Comparison of ENCODE assay signal across 1 cellular context in the genomic region with DNA sequence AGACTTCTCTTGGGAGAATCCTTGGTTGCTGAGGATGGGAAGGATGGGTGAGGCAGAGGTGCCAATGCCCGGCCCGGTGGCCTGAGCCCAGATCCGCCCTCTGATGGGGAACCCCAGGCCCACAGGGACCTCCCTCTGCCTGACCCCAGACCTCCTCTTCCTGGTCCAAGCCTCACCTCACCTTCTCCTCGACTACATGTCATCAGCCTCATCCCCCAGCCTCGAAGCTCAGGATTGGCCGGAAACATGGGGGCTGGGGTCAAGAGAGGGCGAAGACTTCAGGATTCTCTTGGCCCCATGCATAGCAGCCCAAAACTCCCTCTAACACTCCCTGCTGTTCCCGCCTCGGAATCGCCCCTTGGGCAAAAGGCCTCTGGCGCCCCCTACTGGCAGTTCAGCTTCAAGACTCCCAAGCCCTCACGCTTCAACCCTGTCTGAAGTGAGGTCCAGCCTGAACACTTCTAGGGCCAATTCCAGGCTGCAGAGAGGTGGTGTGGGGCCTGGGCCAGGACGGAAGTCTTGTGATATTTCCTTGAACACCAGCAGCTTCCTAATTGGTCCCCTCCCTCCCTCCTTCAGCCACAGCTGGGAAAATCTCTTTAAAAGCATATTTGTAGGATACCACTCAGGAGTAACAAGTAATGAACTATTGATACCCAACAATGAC.
A peak's percentile ranks its signal among the peaks of the same experiment; 100 is the strongest.
TF ChIP-seq lines count a peak whose summit lies in the region.

No MANE protein-coding gene starts in this region.

TF ChIP-seq in HepG2, 621 proteins besides CTCF, POLR2A, EP300 and RAD21 (continued from another document and continues in another):
- TF ChIP-seq, protein P1, sequence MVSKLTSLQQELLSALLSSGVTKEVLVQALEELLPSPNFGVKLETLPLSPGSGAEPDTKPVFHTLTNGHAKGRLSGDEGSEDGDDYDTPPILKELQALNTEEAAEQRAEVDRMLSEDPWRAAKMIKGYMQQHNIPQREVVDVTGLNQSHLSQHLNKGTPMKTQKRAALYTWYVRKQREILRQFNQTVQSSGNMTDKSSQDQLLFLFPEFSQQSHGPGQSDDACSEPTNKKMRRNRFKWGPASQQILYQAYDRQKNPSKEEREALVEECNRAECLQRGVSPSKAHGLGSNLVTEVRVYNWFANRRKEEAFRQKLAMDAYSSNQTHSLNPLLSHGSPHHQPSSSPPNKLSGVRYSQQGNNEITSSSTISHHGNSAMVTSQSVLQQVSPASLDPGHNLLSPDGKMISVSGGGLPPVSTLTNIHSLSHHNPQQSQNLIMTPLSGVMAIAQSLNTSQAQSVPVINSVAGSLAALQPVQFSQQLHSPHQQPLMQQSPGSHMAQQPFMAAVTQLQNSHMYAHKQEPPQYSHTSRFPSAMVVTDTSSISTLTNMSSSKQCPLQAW (CRISPR knock-in tag; IDR thresholded peaks at IDR 0.05), result 0 out of 2 replicates have a peak, but pooled peaks have one; percentile 34
- TF ChIP-seq ZNF792 (CRISPR knock-in tag; IDR thresholded peaks at IDR 0.05) (peak; percentile 68; the same call in 1 of the 2 replicates), MEIS1 (CRISPR knock-in tag; IDR thresholded peaks at IDR 0.05; ENCODE audit: borderline replicate concordance) (0 out of 2 replicates have a peak, but pooled peaks have one; percentile 53), SIX4 (CRISPR knock-in tag; IDR thresholded peaks at IDR 0.05) (peak; percentile 18; the same call in 1 of the 2 replicates), ZSCAN25 (CRISPR knock-in tag; IDR thresholded peaks at IDR 0.05) (peak; percentile 92), MAZ (IDR thresholded peaks at IDR 0.05; ENCODE audit: borderline replicate concordance, low read depth, low read length) (peak; percentile 65; the same call in 1 of the 2 replicates), MAZ (CRISPR knock-in tag; IDR thresholded peaks at IDR 0.05; ENCODE audit: low read depth) (peak; percentile 48; the same call in 1 of the 2 replicates), NFKBIZ (CRISPR knock-in tag; IDR thresholded peaks at IDR 0.05) (0 out of 2 replicates have a peak, but pooled peaks have one; percentile 40), KAT8 (CRISPR knock-in tag; IDR thresholded peaks at IDR 0.05) (peak; percentile 42; the same call in 1 of the 2 replicates), ZEB1 (IDR thresholded peaks at IDR 0.05; ENCODE audit: insufficient replicate concordance, low read depth) (no peak), KDM3A (CRISPR knock-in tag; IDR thresholded peaks at IDR 0.05; ENCODE audit: low read depth) (peak; percentile 80; the same call in 1 of the 2 replicates), SP4 (CRISPR knock-in tag; IDR thresholded peaks at IDR 0.05) (peak; percentile 71; the same call in 1 of the 2 replicates), ZNF563 (CRISPR knock-in tag; IDR thresholded peaks at IDR 0.05) (0 out of 2 replicates have a peak, but pooled peaks have one; percentile 50), ZBTB20 (CRISPR knock-in tag; IDR thresholded peaks at IDR 0.05; ENCODE audit: borderline replicate concordance, low read depth) (0 out of 2 replicates have a peak, but pooled peaks have one; percentile 39), SMAD3 (CRISPR knock-in tag; IDR thresholded peaks at IDR 0.05) (0 out of 2 replicates have a peak, but pooled peaks have one; percentile 53), ZBTB42 (CRISPR knock-in tag; IDR thresholded peaks at IDR 0.05) (0 out of 2 replicates have a peak, but pooled peaks have one; percentile 40), CBX2 (IDR thresholded peaks at IDR 0.05; ENCODE audit: low read depth, low read length) (no peak), CBX2 (CRISPR knock-in tag; IDR thresholded peaks at IDR 0.05; ENCODE audit: low read depth) (no peak), IRF2 (CRISPR knock-in tag; IDR thresholded peaks at IDR 0.05) (peak; percentile 74; the same call in 1 of the 2 replicates), THAP11 (CRISPR knock-in tag; IDR thresholded peaks at IDR 0.05) (peak; percentile 57; the same call in 1 of the 2 replicates), ZNF772 (CRISPR knock-in tag; IDR thresholded peaks at IDR 0.05) (no peak), TEAD3 (CRISPR knock-in tag; optimal IDR thresholded peaks at IDR 0.05; ENCODE audit: borderline replicate concordance) (peak; percentile 75), PRMT3 (CRISPR knock-in tag; IDR thresholded peaks at IDR 0.05; ENCODE audit: borderline replicate concordance, low read depth) (no peak), REPIN1 (CRISPR knock-in tag; IDR thresholded peaks at IDR 0.05; ENCODE audit: borderline replicate concordance, low read depth) (peak; percentile 80; the same call in 1 of the 2 replicates), ZNF775 (CRISPR knock-in tag; IDR thresholded peaks at IDR 0.05; ENCODE audit: borderline replicate concordance) (0 out of 2 replicates have a peak, but pooled peaks have one; percentile 64), ZNF274 (CRISPR knock-in tag; IDR thresholded peaks at IDR 0.05) (peak; percentile 81), ZNF350 (CRISPR knock-in tag; IDR thresholded peaks at IDR 0.05; ENCODE audit: borderline replicate concordance, low read depth) (no peak; the same call in 1 of the 2 replicates), NR2F6 (IDR thresholded peaks at IDR 0.05) (no peak), NR2F6 (CRISPR knock-in tag; IDR thresholded peaks at IDR 0.05) (peak; percentile 29; the same call in 1 of the 2 replicates), ARNTL (CRISPR knock-in tag; IDR thresholded peaks at IDR 0.05) (0 out of 2 replicates have a peak, but pooled peaks have one; percentile 30), ZMYM4 (CRISPR knock-in tag; IDR thresholded peaks at IDR 0.05) (peak; percentile 33; the same call in 1 of the 2 replicates), MIXL1 (CRISPR knock-in tag; IDR thresholded peaks at IDR 0.05) (0 out of 2 replicates have a peak, but pooled peaks have one; percentile 44), ZNF343 (CRISPR knock-in tag; IDR thresholded peaks at IDR 0.05) (peak; percentile 30; the same call in 1 of the 2 replicates)
- TF ChIP-seq, protein P2, sequence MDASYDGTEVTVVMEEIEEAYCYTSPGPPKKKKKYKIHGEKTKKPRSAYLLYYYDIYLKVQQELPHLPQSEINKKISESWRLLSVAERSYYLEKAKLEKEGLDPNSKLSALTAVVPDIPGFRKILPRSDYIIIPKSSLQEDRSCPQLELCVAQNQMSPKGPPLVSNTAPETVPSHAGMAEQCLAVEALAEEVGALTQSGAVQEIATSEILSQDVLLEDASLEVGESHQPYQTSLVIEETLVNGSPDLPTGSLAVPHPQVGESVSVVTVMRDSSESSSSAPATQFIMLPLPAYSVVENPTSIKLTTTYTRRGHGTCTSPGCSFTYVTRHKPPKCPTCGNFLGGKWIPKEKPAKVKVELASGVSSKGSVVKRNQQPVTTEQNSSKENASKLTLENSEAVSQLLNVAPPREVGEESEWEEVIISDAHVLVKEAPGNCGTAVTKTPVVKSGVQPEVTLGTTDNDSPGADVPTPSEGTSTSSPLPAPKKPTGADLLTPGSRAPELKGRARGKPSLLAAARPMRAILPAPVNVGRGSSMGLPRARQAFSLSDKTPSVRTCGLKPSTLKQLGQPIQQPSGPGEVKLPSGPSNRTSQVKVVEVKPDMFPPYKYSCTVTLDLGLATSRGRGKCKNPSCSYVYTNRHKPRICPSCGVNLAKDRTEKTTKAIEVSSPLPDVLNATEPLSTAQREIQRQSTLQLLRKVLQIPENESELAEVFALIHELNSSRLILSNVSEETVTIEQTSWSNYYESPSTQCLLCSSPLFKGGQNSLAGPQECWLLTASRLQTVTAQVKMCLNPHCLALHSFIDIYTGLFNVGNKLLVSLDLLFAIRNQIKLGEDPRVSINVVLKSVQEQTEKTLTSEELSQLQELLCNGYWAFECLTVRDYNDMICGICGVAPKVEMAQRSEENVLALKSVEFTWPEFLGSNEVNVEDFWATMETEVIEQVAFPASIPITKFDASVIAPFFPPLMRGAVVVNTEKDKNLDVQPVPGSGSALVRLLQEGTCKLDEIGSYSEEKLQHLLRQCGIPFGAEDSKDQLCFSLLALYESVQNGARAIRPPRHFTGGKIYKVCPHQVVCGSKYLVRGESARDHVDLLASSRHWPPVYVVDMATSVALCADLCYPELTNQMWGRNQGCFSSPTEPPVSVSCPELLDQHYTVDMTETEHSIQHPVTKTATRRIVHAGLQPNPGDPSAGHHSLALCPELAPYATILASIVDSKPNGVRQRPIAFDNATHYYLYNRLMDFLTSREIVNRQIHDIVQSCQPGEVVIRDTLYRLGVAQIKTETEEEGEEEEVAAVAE (CRISPR knock-in tag; IDR thresholded peaks at IDR 0.05; ENCODE audit: borderline replicate concordance), result no peak
- TF ChIP-seq, protein P3, sequence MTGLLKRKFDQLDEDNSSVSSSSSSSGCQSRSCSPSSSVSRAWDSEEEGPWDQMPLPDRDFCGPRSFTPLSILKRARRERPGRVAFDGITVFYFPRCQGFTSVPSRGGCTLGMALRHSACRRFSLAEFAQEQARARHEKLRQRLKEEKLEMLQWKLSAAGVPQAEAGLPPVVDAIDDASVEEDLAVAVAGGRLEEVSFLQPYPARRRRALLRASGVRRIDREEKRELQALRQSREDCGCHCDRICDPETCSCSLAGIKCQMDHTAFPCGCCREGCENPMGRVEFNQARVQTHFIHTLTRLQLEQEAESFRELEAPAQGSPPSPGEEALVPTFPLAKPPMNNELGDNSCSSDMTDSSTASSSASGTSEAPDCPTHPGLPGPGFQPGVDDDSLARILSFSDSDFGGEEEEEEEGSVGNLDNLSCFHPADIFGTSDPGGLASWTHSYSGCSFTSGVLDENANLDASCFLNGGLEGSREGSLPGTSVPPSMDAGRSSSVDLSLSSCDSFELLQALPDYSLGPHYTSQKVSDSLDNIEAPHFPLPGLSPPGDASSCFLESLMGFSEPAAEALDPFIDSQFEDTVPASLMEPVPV (CRISPR knock-in tag; IDR thresholded peaks at IDR 0.05), result no peak
- TF ChIP-seq, protein P4, sequence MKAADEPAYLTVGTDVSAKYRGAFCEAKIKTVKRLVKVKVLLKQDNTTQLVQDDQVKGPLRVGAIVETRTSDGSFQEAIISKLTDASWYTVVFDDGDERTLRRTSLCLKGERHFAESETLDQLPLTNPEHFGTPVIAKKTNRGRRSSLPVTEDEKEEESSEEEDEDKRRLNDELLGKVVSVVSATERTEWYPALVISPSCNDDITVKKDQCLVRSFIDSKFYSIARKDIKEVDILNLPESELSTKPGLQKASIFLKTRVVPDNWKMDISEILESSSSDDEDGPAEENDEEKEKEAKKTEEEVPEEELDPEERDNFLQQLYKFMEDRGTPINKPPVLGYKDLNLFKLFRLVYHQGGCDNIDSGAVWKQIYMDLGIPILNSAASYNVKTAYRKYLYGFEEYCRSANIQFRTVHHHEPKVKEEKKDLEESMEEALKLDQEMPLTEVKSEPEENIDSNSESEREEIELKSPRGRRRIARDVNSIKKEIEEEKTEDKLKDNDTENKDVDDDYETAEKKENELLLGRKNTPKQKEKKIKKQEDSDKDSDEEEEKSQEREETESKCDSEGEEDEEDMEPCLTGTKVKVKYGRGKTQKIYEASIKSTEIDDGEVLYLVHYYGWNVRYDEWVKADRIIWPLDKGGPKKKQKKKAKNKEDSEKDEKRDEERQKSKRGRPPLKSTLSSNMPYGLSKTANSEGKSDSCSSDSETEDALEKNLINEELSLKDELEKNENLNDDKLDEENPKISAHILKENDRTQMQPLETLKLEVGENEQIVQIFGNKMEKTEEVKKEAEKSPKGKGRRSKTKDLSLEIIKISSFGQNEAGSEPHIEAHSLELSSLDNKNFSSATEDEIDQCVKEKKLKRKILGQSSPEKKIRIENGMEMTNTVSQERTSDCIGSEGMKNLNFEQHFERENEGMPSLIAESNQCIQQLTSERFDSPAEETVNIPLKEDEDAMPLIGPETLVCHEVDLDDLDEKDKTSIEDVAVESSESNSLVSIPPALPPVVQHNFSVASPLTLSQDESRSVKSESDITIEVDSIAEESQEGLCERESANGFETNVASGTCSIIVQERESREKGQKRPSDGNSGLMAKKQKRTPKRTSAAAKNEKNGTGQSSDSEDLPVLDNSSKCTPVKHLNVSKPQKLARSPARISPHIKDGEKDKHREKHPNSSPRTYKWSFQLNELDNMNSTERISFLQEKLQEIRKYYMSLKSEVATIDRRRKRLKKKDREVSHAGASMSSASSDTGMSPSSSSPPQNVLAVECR (CRISPR knock-in tag; IDR thresholded peaks at IDR 0.05; ENCODE audit: borderline replicate concordance), result peak; percentile 32; the same call in 1 of the 2 replicates
- TF ChIP-seq, protein P5, sequence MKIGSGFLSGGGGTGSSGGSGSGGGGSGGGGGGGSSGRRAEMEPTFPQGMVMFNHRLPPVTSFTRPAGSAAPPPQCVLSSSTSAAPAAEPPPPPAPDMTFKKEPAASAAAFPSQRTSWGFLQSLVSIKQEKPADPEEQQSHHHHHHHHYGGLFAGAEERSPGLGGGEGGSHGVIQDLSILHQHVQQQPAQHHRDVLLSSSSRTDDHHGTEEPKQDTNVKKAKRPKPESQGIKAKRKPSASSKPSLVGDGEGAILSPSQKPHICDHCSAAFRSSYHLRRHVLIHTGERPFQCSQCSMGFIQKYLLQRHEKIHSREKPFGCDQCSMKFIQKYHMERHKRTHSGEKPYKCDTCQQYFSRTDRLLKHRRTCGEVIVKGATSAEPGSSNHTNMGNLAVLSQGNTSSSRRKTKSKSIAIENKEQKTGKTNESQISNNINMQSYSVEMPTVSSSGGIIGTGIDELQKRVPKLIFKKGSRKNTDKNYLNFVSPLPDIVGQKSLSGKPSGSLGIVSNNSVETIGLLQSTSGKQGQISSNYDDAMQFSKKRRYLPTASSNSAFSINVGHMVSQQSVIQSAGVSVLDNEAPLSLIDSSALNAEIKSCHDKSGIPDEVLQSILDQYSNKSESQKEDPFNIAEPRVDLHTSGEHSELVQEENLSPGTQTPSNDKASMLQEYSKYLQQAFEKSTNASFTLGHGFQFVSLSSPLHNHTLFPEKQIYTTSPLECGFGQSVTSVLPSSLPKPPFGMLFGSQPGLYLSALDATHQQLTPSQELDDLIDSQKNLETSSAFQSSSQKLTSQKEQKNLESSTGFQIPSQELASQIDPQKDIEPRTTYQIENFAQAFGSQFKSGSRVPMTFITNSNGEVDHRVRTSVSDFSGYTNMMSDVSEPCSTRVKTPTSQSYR (CRISPR knock-in tag; IDR thresholded peaks at IDR 0.05; ENCODE audit: borderline replicate concordance), result no peak
- TF ChIP-seq, protein P6, sequence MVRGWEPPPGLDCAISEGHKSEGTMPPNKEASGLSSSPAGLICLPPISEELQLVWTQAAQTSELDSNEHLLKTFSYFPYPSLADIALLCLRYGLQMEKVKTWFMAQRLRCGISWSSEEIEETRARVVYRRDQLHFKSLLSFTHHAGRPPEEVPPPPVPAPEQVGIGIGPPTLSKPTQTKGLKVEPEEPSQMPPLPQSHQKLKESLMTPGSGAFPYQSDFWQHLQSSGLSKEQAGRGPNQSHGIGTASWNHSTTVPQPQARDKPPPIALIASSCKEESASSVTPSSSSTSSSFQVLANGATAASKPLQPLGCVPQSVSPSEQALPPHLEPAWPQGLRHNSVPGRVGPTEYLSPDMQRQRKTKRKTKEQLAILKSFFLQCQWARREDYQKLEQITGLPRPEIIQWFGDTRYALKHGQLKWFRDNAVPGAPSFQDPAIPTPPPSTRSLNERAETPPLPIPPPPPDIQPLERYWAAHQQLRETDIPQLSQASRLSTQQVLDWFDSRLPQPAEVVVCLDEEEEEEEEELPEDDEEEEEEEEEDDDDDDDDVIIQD (CRISPR knock-in tag; IDR thresholded peaks at IDR 0.05; ENCODE audit: low read depth), result no peak
- TF ChIP-seq, protein P7, sequence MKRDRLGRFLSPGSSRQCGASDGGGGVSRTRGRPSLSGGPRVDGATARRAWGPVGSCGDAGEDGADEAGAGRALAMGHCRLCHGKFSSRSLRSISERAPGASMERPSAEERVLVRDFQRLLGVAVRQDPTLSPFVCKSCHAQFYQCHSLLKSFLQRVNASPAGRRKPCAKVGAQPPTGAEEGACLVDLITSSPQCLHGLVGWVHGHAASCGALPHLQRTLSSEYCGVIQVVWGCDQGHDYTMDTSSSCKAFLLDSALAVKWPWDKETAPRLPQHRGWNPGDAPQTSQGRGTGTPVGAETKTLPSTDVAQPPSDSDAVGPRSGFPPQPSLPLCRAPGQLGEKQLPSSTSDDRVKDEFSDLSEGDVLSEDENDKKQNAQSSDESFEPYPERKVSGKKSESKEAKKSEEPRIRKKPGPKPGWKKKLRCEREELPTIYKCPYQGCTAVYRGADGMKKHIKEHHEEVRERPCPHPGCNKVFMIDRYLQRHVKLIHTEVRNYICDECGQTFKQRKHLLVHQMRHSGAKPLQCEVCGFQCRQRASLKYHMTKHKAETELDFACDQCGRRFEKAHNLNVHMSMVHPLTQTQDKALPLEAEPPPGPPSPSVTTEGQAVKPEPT (CRISPR knock-in tag; IDR thresholded peaks at IDR 0.05; ENCODE audit: low read depth), result 0 out of 2 replicates have a peak, but pooled peaks have one; percentile 39
